In the genomic region with DNA sequence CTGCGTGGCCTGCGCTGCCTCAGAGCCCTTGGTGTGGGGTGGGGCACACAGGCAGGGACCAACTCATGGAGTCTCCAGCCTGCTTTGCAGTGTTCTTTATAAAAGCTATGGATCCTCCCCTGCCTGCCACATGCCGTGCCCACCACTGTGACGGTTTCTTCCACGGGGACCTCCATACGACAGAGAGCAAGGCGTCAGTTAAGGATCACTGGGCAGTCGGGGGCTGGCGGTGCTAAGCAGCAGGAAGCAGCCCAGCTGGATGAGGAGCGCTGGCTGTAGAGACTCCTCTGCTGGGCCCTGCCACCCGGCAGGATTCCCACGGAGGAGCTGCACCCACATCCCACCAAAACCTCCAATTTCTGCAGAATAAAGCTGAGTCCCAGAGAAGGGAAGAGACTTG, we compare ENCODE assay signal across 22 cellular contexts. TPM values are rescaled to one million over a fixed set of nuclear protein-coding genes. Genes with fewer than 3 reads are reported as not detected.
"Had no signal": no experiment of that assay in that cellular context is flagged by ENCODE, and none has a peak within 500 bp of the region (broad histone marks: within the 10 kb centered on the region; RNA-seq: fewer than 3 reads in every experiment).

No MANE protein-coding gene starts in this region.

- H3K4me1 Mint-ChIP-seq: activated CD4-positive, alpha-beta T cell treated with anti-CD3 and anti-CD28 coated beads, Interleukin-2, amount 10 ng/mL, durations not matched to agents 24 days and 14 days; activated CD8-positive, alpha-beta memory T cell treated with anti-CD3 and anti-CD28 coated beads, Interleukin-2, amount 10 ng/mL, durations not matched to agents 7 days and 5 days; activated naive CD4-positive, alpha-beta T cell treated with anti-CD3 and anti-CD28 coated beads, Interleukin-2, amount 50 U/mL, for 24 hours had no signal

- H3K36me3 ChIP-seq: breast epithelium had no signal

- ATAC-seq: activated CD8-positive, alpha-beta memory T cell treated with anti-CD3 and anti-CD28 coated beads, Interleukin-2, amount 10 ng/mL, durations not matched to agents 7 days and 5 days; PC-3 had no signal

- H3K9ac ChIP-seq: KMS-11 had no signal

- H3K4me3 Mint-ChIP-seq: activated CD4-positive, alpha-beta T cell treated with anti-CD3 and anti-CD28 coated beads, Interleukin-2, amount 10 ng/mL, durations not matched to agents 24 days and 14 days; activated CD8-positive, alpha-beta memory T cell treated with anti-CD3 and anti-CD28 coated beads, Interleukin-2, amount 10 ng/mL, durations not matched to agents 7 days and 5 days; activated naive CD4-positive, alpha-beta T cell treated with anti-CD3 and anti-CD28 coated beads, Interleukin-2, amount 50 U/mL, for 24 hours; activated T-cell treated with anti-CD3 and anti-CD28 coated beads, Interleukin-2, amount 50 U/mL, for 24 hours; activated T-helper 1 cell treated with anti-CD3 and anti-CD28 coated beads, Interleukin-12 subunit alpha, Interleukin-12 subunit beta, Interleukin-2, Interleukin-4 antibody, amounts not matched to agents 30 ng/mL and 10 ng/mL and 1 ng/mL, durations not matched to agents 14 hours and 24 hours and 36 hours; T-helper 1 cell treated with Interleukin-12 subunit alpha and Interleukin-12 subunit beta and Interleukin-4 antibody, amounts not matched to agents 30 μg/mL and 1 μg/mL, for 36 hours had no signal

- H3K36me3 Mint-ChIP-seq: activated CD8-positive, alpha-beta memory T cell treated with anti-CD3 and anti-CD28 coated beads, Interleukin-2, amount 10 ng/mL, durations not matched to agents 7 days and 5 days; activated naive CD4-positive, alpha-beta T cell treated with anti-CD3 and anti-CD28 coated beads, Interleukin-2, amount 50 U/mL, for 24 hours had no signal

- H3K27ac ChIP-seq: breast epithelium, KMS-11 had no signal

- H3K9me3 Mint-ChIP-seq: activated CD4-positive, alpha-beta T cell treated with anti-CD3 and anti-CD28 coated beads, Interleukin-2, amount 10 ng/mL, durations not matched to agents 24 days and 14 days; activated naive CD4-positive, alpha-beta T cell treated with anti-CD3 and anti-CD28 coated beads, Interleukin-2, amount 50 U/mL, for 24 hours; activated T-cell treated with anti-CD3 and anti-CD28 coated beads, Interleukin-2, amount 50 U/mL, for 24 hours; activated T-helper 1 cell treated with anti-CD3 and anti-CD28 coated beads, Interleukin-12 subunit alpha, Interleukin-12 subunit beta, Interleukin-2, Interleukin-4 antibody, amounts not matched to agents 30 ng/mL and 10 ng/mL and 1 ng/mL, durations not matched to agents 14 hours and 24 hours and 36 hours; T-helper 1 cell treated with Interleukin-12 subunit alpha and Interleukin-12 subunit beta and Interleukin-4 antibody, amounts not matched to agents 30 μg/mL and 1 μg/mL, for 36 hours had no signal

- H3K9me3 ChIP-seq: breast epithelium had no signal

- H3K4me1 ChIP-seq: breast epithelium had no signal

- H3K27ac Mint-ChIP-seq: activated CD4-positive, alpha-beta T cell treated with anti-CD3 and anti-CD28 coated beads, Interleukin-2, amount 10 ng/mL, durations not matched to agents 24 days and 14 days; activated CD8-positive, alpha-beta memory T cell treated with anti-CD3 and anti-CD28 coated beads, Interleukin-2, amount 10 ng/mL, durations not matched to agents 7 days and 5 days; activated naive CD4-positive, alpha-beta T cell treated with anti-CD3 and anti-CD28 coated beads, Interleukin-2, amount 50 U/mL, for 24 hours; activated T-cell treated with anti-CD3 and anti-CD28 coated beads, Interleukin-2, amount 50 U/mL, for 24 hours; activated T-helper 1 cell treated with anti-CD3 and anti-CD28 coated beads, Interleukin-12 subunit alpha, Interleukin-12 subunit beta, Interleukin-2, Interleukin-4 antibody, amounts not matched to agents 30 ng/mL and 10 ng/mL and 1 ng/mL, durations not matched to agents 14 hours and 24 hours and 36 hours; T-helper 1 cell treated with Interleukin-12 subunit alpha and Interleukin-12 subunit beta and Interleukin-4 antibody, amounts not matched to agents 30 μg/mL and 1 μg/mL, for 36 hours had no signal

- DNase-seq: activated CD4-positive, alpha-beta T cell treated with anti-CD3 and anti-CD28 coated beads for 1 hour; activated CD4-positive, alpha-beta T cell treated with anti-CD3 and anti-CD28 coated beads, Interleukin-2, amount 10 ng/mL, durations not matched to agents 24 days and 14 days; activated CD4-positive, alpha-beta T cell treated with anti-CD3 and anti-CD28 coated beads, Interleukin-2, amount 50 U/mL, for 48 hours; activated CD8-positive, alpha-beta memory T cell treated with anti-CD3 and anti-CD28 coated beads, Interleukin-2, amount 10 ng/mL, durations not matched to agents 7 days and 5 days; activated effector memory CD4-positive, alpha-beta T cell treated with Interleukin-2 at 50 U/mL for 16 hours; activated naive CD4-positive, alpha-beta T cell; activated T-cell treated with anti-CD3 and anti-CD28 coated beads, Interleukin-2, amount 50 U/mL, for 24 hours; aorta; MM.1S; NCI-H1105; NCI-H1436; NCI-H187; NCI-H2081; NCI-H510A treated with DMSO at 0.1 percent for 48 hours; PC-3; SHP77 treated with DMSO at 0.1 percent for 48 hours had no signal

- H3K27me3 ChIP-seq: breast epithelium had no signal

- H3K4me3 ChIP-seq: breast epithelium had no signal

RNA-seq across cellular contexts. Expression of a gene that starts 23.1 kb away (rescaled TPM):
- total RNA-seq: activated T-helper 1 cell treated with anti-CD3 and anti-CD28 coated beads, Interleukin-12 subunit alpha, Interleukin-12 subunit beta, Interleukin-2, Interleukin-4 antibody, amounts not matched to agents 30 ng/mL and 10 ng/mL and 1 ng/mL, durations not matched to agents 14 hours and 24 hours and 36 hours had no signal

RNA-seq across cellular contexts. Expression of a gene that starts 27.1 kb away (rescaled TPM):
- total RNA-seq: activated CD4-positive, alpha-beta T cell treated with anti-CD3 and anti-CD28 coated beads, Interleukin-2, amount 10 ng/mL, durations not matched to agents 24 days and 14 days; activated CD8-positive, alpha-beta memory T cell treated with anti-CD3 and anti-CD28 coated beads, Interleukin-2, amount 10 ng/mL, durations not matched to agents 7 days and 5 days; activated T-helper 1 cell treated with anti-CD3 and anti-CD28 coated beads, Interleukin-12 subunit alpha, Interleukin-12 subunit beta, Interleukin-2, Interleukin-4 antibody, amounts not matched to agents 30 ng/mL and 10 ng/mL and 1 ng/mL, durations not matched to agents 14 hours and 24 hours and 36 hours; aorta; PC-3 had no signal

RNA-seq across cellular contexts. Expression of a gene that starts 56.6 kb away (rescaled TPM):
- total RNA-seq: activated CD4-positive, alpha-beta T cell treated with anti-CD3 and anti-CD28 coated beads, Interleukin-2, amount 10 ng/mL, durations not matched to agents 24 days and 14 days; activated CD8-positive, alpha-beta memory T cell treated with anti-CD3 and anti-CD28 coated beads, Interleukin-2, amount 10 ng/mL, durations not matched to agents 7 days and 5 days; activated T-helper 1 cell treated with anti-CD3 and anti-CD28 coated beads, Interleukin-12 subunit alpha, Interleukin-12 subunit beta, Interleukin-2, Interleukin-4 antibody, amounts not matched to agents 30 ng/mL and 10 ng/mL and 1 ng/mL, durations not matched to agents 14 hours and 24 hours and 36 hours; aorta; breast epithelium; PC-3; SK-MEL-5 had no signal
